17 cellular contexts compared by ENCODE assay signal in genomic region chr6:89583559-89583958, GRCh38.
"Had no signal": no experiment of that assay in that cellular context is flagged by ENCODE, and none has a peak within 500 bp of the region (broad histone marks: within the 10 kb centered on the region; RNA-seq: fewer than 3 reads in every experiment).

No MANE protein-coding gene starts in this region.

- DNase-seq: activated CD4-positive, alpha-beta T cell treated with anti-CD3 and anti-CD28 coated beads, Interleukin-2, amount 50 U/mL, for 4 hours; activated CD4-positive, CD25-positive, alpha-beta regulatory T cell treated with anti-CD3 and anti-CD28 coated beads, Interleukin-2, amount 50 U/mL, for 72 hours; activated T-cell treated with anti-CD3 and anti-CD28 coated beads, Interleukin-2, amount 50 U/mL, for 1 hour; amniotic stem cell; body of pancreas; central memory CD4-positive, alpha-beta T cell; cortex of kidney; effector CD8-positive, alpha-beta T cell; midbrain; pancreas; stimulated activated CD4-positive, alpha-beta T cell treated with anti-CD3 and anti-CD28 coated beads, Interleukin-4, amount 100 ng/mL, for 1 hour; stimulated activated CD8-positive, alpha-beta memory T cell treated with anti-CD3 and anti-CD28 coated beads, Interleukin-4, amount 100 ng/mL, for 48 hours; testis had no signal

- H3K27ac Mint-ChIP-seq: activated naive CD4-positive, alpha-beta T cell treated with anti-CD3 and anti-CD28 coated beads, Interleukin-2, amount 50 U/mL, for 72 hours; stimulated activated naive CD8-positive, alpha-beta T cell treated with anti-CD3 and anti-CD28 coated beads, Interleukin-15, Interleukin-2, amounts not matched to agents 100 ng/mL and 50 ng/mL, for 24 hours had no signal

- H3K27me3 ChIP-seq: body of pancreas, gastroesophageal sphincter, pancreas, testis had no signal

- H3K27ac ChIP-seq: body of pancreas, gastroesophageal sphincter, pancreas, testis had no signal

- H3K27me3 Mint-ChIP-seq: stimulated activated naive CD8-positive, alpha-beta T cell treated with anti-CD3 and anti-CD28 coated beads, Interleukin-15, Interleukin-2, amounts not matched to agents 100 ng/mL and 50 ng/mL, for 24 hours had no signal

- FAIRE-seq: pancreas, urothelium cell line had no signal

- H3K9me3 Mint-ChIP-seq: activated naive CD4-positive, alpha-beta T cell treated with anti-CD3 and anti-CD28 coated beads, Interleukin-2, amount 50 U/mL, for 72 hours; stimulated activated naive CD8-positive, alpha-beta T cell treated with anti-CD3 and anti-CD28 coated beads, Interleukin-15, Interleukin-2, amounts not matched to agents 100 ng/mL and 50 ng/mL, for 24 hours had no signal

- H3K9me3 ChIP-seq: body of pancreas, gastroesophageal sphincter, pancreas, testis had no signal

- H3K4me3 ChIP-seq: body of pancreas, gastroesophageal sphincter, pancreas, testis had no signal

- H3K36me3 ChIP-seq: gastroesophageal sphincter, pancreas had no signal

- H3K36me3 Mint-ChIP-seq: activated naive CD4-positive, alpha-beta T cell treated with anti-CD3 and anti-CD28 coated beads, Interleukin-2, amount 50 U/mL, for 72 hours had no signal

- H3K4me3 Mint-ChIP-seq: stimulated activated naive CD8-positive, alpha-beta T cell treated with anti-CD3 and anti-CD28 coated beads, Interleukin-15, Interleukin-2, amounts not matched to agents 100 ng/mL and 50 ng/mL, for 24 hours had no signal

- ATAC-seq: body of pancreas, gastroesophageal sphincter, pancreas had no signal

- H3K4me1 ChIP-seq: body of pancreas, gastroesophageal sphincter, pancreas, testis had no signal
